In the genomic region with DNA sequence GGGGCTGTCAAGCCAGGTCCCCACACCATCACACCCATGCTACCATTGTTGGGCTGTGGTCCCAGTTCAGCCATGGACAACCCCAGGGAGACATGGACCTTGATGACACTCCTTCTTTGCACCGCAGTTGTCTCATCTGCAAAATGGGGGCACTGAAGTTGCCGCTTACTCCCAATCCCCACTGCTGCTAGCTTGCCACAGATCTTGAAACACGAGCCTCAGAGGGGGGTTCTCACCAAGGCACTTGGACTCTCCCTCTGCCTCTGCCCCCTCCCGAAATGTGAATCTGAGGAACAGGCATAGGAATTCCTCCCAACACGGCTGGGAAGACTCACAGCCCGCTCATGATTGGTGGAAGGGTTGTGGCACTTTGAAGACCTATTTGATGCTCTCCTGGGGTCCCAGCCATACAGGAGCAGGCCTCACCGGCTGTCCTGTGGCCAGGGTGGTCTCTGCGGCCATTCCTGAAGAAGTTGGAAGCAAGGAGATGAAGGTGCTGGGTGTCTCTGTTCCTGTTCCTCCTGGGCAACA, we compare ENCODE assay signal across 11 cellular contexts. TPM values are rescaled to one million over a fixed set of nuclear protein-coding genes. Genes with fewer than 3 reads are reported as not detected.
DNase-seq lines count a peak whose midpoint lies in the region; ATAC-seq, FAIRE-seq and TF ChIP-seq lines count a peak whose summit lies in the region.
"Had no signal": no experiment of that assay in that cellular context is flagged by ENCODE, and none has a peak within 500 bp of the region (broad histone marks: within the 10 kb centered on the region; RNA-seq: fewer than 3 reads in every experiment).

No MANE protein-coding gene starts in this region.

- H3K4me3 ChIP-seq in mucosa of descending colon (no peak overlapping the region), neural progenitor cell (no peak overlapping the region)

- H3K9me3 ChIP-seq in mucosa of descending colon (no peaks in the 10 kb centered on the region), neural progenitor cell (ENCODE audit: low read depth) (no peaks in the 10 kb centered on the region)

- no peaks in the 10 kb centered on the region for H3F3A ChIP-seq in neural progenitor cell (ENCODE audit: low read depth)

- H3K27ac Mint-ChIP-seq in activated T-cell treated with anti-CD3 and anti-CD28 coated beads, Interleukin-2, amount 50 U/mL, for 72 hours = peak overlapping the region; percentile 21
- H3K27ac Mint-ChIP-seq in neural progenitor cell = no peak overlapping the region

- DNase-seq in AG20443 (ENCODE audit: low spot score) (peak; percentile 6), GM12891 (ENCODE audit: insufficient read length, low spot score) (no peak), mucosa of descending colon (peak in 2 of 3 donors; percentile 11 to 19), neural progenitor cell (ENCODE audit: low spot score) (no peak)
- no peak for DNase-seq in activated T-cell treated with anti-CD3 and anti-CD28 coated beads, Interleukin-2, amount 50 U/mL, for 72 hours
- no peak for DNase-seq in NK-92 treated with Interleukin-12 subunit alpha and Interleukin-12 subunit beta, amount 100 ng/mL, for 24 hours (lab: John Stamatoyannopoulos, UW)
- DNase-seq: NCI-H1092, NCI-H226, OCI-M1 had no signal

- H3K27me3 Mint-ChIP-seq in activated T-cell treated with anti-CD3 and anti-CD28 coated beads, Interleukin-2, amount 50 U/mL, for 72 hours (ENCODE audit: low read depth) = no peaks in the 10 kb centered on the region
- peaks cover 6% of the 10 kb centered on the region for H3K27me3 Mint-ChIP-seq in neural progenitor cell (ENCODE audit: insufficient read depth, low read depth)

- H3K9ac ChIP-seq in neural progenitor cell = no peak overlapping the region

- FAIRE-seq in GM12891 (lab: Jason Lieb, UNC) = peak; percentile 56

- no peak for TF ChIP-seq CTCF in mucosa of descending colon (IDR thresholded peaks at IDR 0.05)
- no peak for TF ChIP-seq CTCF in neural progenitor cell (IDR thresholded peaks at IDR 0.05)

- no peak overlapping the region for H3K27ac ChIP-seq in neural progenitor cell

- TF ChIP-seq POLR2A in GM12891 (IDR thresholded peaks at IDR 0.05; ENCODE audit: low read depth, low read length) = peak; percentile 44
- no peak for TF ChIP-seq POLR2A in GM18505 (IDR thresholded peaks at IDR 0.05; ENCODE audit: borderline replicate concordance, extremely low read depth, insufficient read depth, insufficient read length)

- H3K27me3 ChIP-seq in neural progenitor cell = no peaks in the 10 kb centered on the region

- H3K4me2 ChIP-seq in neural progenitor cell = no peak overlapping the region

- H3K36me3 Mint-ChIP-seq in activated T-cell treated with anti-CD3 and anti-CD28 coated beads, Interleukin-2, amount 50 U/mL, for 72 hours (ENCODE audit: insufficient read depth in 2 of 2) = peaks cover 0 to 5% of the 10 kb centered on the region in 2 donors
- no peaks in the 10 kb centered on the region for H3K36me3 Mint-ChIP-seq in neural progenitor cell

- H2AFZ ChIP-seq in neural progenitor cell (replicated peaks) = no peak overlapping the region

- peaks cover 38% of the 10 kb centered on the region for H3K4me1 Mint-ChIP-seq in activated T-cell treated with anti-CD3 and anti-CD28 coated beads, Interleukin-2, amount 50 U/mL, for 72 hours (ENCODE audit: low read depth)
- peaks cover 3% of the 10 kb centered on the region for H3K4me1 Mint-ChIP-seq in neural progenitor cell

- H4K20me1 ChIP-seq in neural progenitor cell (ENCODE audit: low read depth) = no peaks in the 10 kb centered on the region

- no peak overlapping the region for H3K4me3 Mint-ChIP-seq in activated T-cell treated with anti-CD3 and anti-CD28 coated beads, Interleukin-2, amount 50 U/mL, for 72 hours
- no peak overlapping the region for H3K4me3 Mint-ChIP-seq in neural progenitor cell

- peaks cover 4% of the 10 kb centered on the region for H3K4me1 ChIP-seq in mucosa of descending colon (ENCODE audit: low read depth)
- no peaks in the 10 kb centered on the region for H3K4me1 ChIP-seq in neural progenitor cell

- no peak for ATAC-seq in activated T-cell treated with anti-CD3 and anti-CD28 coated beads, Interleukin-2, amount 50 U/mL, for 72 hours (replicated peaks in 1 of 2)
- no peak for ATAC-seq in mucosa of descending colon
- no peak for ATAC-seq in GM18505 (IDR thresholded peaks at IDR 0.05; ENCODE audit: unreplicated experiment)
- ATAC-seq in GM18868 (IDR thresholded peaks at IDR 0.05; ENCODE audit: unreplicated experiment) = no peak

- intact Hi-C loops in mucosa of descending colon (cut with DNase I, micrococcal nuclease) = no loop called here

- no peaks in the 10 kb centered on the region for H3K9me3 Mint-ChIP-seq in activated T-cell treated with anti-CD3 and anti-CD28 coated beads, Interleukin-2, amount 50 U/mL, for 72 hours
- H3K9me3 Mint-ChIP-seq in neural progenitor cell = no peaks in the 10 kb centered on the region

- H3K79me2 ChIP-seq in neural progenitor cell (ENCODE audit: low read depth) = no peaks in the 10 kb centered on the region

- H3K36me3 ChIP-seq in mucosa of descending colon (ENCODE audit: low read depth) (no peaks in the 10 kb centered on the region), neural progenitor cell (no peaks in the 10 kb centered on the region)

TF ChIP-seq in GM12891, 5 proteins besides CTCF, POLR2A, EP300 and RAD21:
- TF ChIP-seq POU2F2 (IDR thresholded peaks at IDR 0.05; ENCODE audit: low read depth, low read length) = peak; percentile 72; the same call in 1 of the 2 replicates
- TF ChIP-seq SPI1 (IDR thresholded peaks at IDR 0.05; ENCODE audit: low read depth, low read length) = no peak
- no peak for TF ChIP-seq PAX5 (IDR thresholded peaks at IDR 0.05; ENCODE audit: insufficient read depth, low read length, severe bottlenecking)
- no peak; the same call in 1 of the 2 replicates for TF ChIP-seq POLR2AphosphoS5 (IDR thresholded peaks at IDR 0.05; ENCODE audit: low read depth, low read length)
- 0 out of 2 replicates have a peak, but pooled peaks have one; percentile 29 for TF ChIP-seq TAF1 (IDR thresholded peaks at IDR 0.05; ENCODE audit: low read depth, low read length)

RNA-seq across cellular contexts. Expression of gene RUNX3, which starts 31.1 kb away (rescaled TPM):
- 82.2 TPM for polyA plus RNA-seq in GM12891 (2012; ENCODE audit: low read depth, missing spikeins)
- 100 to 1,000 TPM; 254 to 298 TPM for total RNA-seq in activated T-cell treated with anti-CD3 and anti-CD28 coated beads, Interleukin-2, amount 50 U/mL, for 72 hours
- total RNA-seq in mucosa of descending colon = 1 to 10 TPM; 3.2 to 6.1 (median 5.0) TPM
- 0.09 TPM in 1 of 2 replicates, not detected in the other for total RNA-seq in neural progenitor cell (ENCODE audit: low replicate concordance)

Comparison
In these comparisons a context has a peak if more than half of its experiments do, and no peak if none do; other contexts are left out.
1. DNase-seq: peak in AG20443 (single experiment) and mucosa of descending colon (2 of 3); none in GM12891 (single experiment), activated T-cell treated with anti-CD3 and anti-CD28 coated beads, Interleukin-2, amount 50 U/mL, for 72 hours (0 of 2), NK-92 treated with Interleukin-12 subunit alpha and Interleukin-12 subunit beta, amount 100 ng/mL, for 24 hours (single experiment) and neural progenitor cell (single experiment).
2. RNA of gene RUNX3, which starts 31.1 kb away (total RNA-seq): 254 to 298 TPM in activated T-cell treated with anti-CD3 and anti-CD28 coated beads, Interleukin-2, amount 50 U/mL, for 72 hours; 3.2 to 6.1 TPM in mucosa of descending colon and 0.09 TPM in neural progenitor cell; every median in the first group is over 10 times any median in the second.